Comparison of ENCODE assay signal across 1 cellular context in the genomic region with DNA sequence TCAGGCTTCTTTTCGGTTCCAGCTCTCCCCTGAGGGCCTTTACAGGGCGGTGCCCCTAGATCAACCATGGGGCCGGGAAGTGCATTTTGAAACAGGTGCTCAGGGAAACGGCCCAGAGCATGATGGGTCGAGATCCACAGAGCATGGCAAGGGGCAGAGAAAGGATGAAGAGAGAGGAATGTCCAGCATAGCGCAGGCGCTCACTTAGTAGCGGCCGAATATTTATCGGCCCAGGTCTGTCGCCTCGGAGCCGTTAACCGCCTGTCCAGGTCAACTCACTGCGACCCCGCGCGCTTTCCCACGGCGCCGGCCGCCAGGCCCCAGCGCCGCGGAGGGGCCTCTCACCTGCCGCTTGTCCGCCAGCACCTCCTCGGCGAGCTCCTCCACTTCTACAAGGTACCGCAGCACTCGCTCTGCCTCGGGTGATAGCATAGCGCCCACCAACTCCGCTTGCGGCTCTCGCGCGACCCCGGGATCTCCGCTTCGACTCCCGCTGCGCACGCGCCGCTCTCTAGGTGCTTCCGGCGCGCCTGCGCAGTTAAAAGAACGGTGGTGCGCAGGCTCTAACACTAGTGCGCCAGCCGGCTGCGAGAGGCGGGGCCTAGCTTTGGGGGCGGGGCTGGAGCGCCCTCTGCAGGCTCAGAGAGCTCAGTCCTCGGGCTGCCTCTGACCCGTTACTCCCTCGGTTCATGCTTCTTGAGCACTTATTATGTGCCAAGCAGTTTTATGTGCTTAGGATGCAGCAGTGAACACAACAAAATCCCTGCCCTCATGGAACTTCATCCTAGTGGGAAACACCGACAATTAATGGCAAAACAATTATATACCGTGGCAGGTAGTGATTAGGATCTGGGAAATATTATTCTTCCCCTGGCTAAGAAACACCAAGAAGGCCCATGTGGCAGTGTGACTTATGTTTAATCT.
TF ChIP-seq lines count a peak whose summit lies in the region.

A gene (minus strand): TSS at position 517 of the 924 bp plus-strand sequence. CDS start 85 bp downstream, at position 432.

TF ChIP-seq in WTC11, 78 proteins besides CTCF, POLR2A, EP300 and RAD21 (continued from another document):
- TF ChIP-seq CBFB (CRISPR knock-in tag; IDR thresholded peaks at IDR 0.05; ENCODE audit: low read depth) = no peak
